In the genomic region with DNA sequence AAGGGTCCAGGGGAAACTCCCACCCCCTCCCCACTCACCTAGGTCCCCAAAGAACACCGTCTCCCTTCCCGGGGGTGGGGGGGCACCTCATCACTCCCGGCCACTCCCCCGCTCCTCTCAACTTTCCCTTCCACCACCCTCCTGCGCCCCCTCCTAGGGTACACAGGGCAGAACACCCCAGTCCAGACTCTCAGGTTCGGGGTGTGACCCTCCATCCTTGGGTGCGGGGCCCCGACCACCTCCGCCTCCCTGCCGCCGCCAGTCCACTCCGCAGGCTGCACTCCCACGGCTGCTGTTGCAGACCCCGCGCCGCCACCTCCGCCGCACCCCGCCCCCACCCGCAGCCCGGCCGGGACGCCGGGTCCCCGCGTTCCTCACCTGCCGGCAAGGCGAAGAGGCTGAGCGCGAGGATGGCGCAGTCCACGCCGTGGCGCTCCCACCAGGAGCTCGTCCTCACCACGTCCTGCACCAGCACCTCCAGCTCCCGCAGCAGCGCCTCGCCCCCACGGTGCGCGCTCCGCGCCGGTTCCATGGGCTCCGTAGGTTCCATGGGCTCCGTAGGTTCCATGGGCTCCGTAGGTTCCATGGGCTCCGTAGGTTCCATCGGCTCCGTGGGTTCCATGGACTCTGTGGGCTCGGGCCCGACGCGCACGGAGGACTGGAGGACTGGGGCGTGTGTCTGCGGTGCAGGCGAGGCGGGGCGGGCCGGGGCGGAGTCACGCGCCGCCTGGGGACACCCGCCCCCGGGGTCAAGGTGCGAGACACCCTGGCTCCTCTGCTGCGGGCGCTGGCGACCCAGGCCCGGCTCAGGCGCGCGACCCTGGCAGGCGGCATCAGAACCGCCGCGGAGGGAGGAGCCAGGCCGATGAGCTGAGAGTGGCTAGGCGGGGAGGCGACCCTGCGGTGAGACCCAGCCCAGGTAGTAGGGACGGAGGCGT, we compare ENCODE assay signal across 1 cellular context.
TF ChIP-seq lines count a peak whose summit lies in the region.

A gene with protein sequence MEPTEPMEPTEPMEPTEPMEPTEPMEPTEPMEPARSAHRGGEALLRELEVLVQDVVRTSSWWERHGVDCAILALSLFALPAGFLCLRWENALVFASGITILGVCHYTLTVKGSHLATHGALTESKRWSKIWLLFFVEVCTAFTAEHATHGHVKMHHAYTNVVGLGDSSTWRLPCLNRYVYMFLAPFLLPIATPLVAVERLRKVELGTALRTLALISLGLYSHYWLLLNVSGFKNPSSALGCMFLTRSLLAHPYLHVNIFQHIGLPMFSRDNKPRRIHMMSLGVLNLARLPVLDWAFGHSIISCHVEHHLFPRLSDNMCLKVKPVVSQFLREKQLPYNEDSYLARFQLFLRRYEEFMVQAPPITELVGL (minus strand): TSS at position 660 of the 938 bp plus-strand sequence. CDS start 38 bp downstream, at position 622.

TF ChIP-seq in SK-N-SH, 30 proteins besides CTCF, POLR2A, EP300 and RAD21 (continued from another document):
- TF ChIP-seq IRF3 (IDR thresholded peaks at IDR 0.05; ENCODE audit: low read depth, low read length) = no peak
- no peak for TF ChIP-seq YY1 (IDR thresholded peaks at IDR 0.05; ENCODE audit: low read depth)
- no peak for TF ChIP-seq POLR2AphosphoS5 (IDR thresholded peaks at IDR 0.05; ENCODE audit: low read depth, low read length)
- TF ChIP-seq PBX3 (IDR thresholded peaks at IDR 0.05) = no peak
- no peak for TF ChIP-seq MAX (IDR thresholded peaks at IDR 0.05; ENCODE audit: low read depth)
- no peak for TF ChIP-seq USF2 (IDR thresholded peaks at IDR 0.05; ENCODE audit: borderline replicate concordance, low read depth, low read length)
- TF ChIP-seq, protein P1, sequence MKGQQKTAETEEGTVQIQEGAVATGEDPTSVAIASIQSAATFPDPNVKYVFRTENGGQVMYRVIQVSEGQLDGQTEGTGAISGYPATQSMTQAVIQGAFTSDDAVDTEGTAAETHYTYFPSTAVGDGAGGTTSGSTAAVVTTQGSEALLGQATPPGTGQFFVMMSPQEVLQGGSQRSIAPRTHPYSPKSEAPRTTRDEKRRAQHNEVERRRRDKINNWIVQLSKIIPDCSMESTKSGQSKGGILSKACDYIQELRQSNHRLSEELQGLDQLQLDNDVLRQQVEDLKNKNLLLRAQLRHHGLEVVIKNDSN (IDR thresholded peaks at IDR 0.05; ENCODE audit: borderline replicate concordance, low read depth) = no peak
- no peak for TF ChIP-seq TEAD4 (IDR thresholded peaks at IDR 0.05; ENCODE audit: borderline replicate concordance, insufficient read depth)
- no peak for TF ChIP-seq FOXJ3 (CRISPR knock-in tag; IDR thresholded peaks at IDR 0.05)
- no peak for TF ChIP-seq RXRA (IDR thresholded peaks at IDR 0.05; ENCODE audit: borderline replicate concordance, low read depth)
- TF ChIP-seq EZH2phosphoT487 (IDR thresholded peaks at IDR 0.05; ENCODE audit: borderline replicate concordance, low read depth) = no peak
TF ChIP-seq in SK-N-SH: peak in this region for 0.
